In the genomic region with DNA sequence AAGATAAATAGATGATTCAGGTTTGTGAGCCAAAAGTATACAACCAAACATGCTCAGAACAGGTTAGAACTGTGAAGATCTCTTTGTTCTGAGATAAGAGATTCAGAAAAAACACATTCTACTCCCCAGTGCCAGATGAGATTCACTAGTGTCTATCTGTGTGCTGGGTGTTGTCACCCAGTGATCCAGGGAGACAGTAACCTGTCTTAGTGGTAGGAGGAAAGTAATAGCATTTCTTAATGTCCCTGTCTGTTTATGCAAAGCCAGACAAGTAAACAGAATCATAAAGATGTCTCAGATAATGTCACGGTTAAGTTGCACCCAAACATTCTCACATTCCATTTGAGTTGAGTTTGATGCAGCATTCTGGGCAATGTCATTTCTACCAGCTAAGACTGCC, we compare ENCODE assay signal across 1 cellular context.
TF ChIP-seq lines count a peak whose summit lies in the region.

No MANE protein-coding gene starts in this region.

TF ChIP-seq in K562, 482 proteins besides CTCF, POLR2A, EP300 and RAD21:
- TF ChIP-seq ZSCAN32 (CRISPR knock-in tag; IDR thresholded peaks at IDR 0.05): no peak
- TF ChIP-seq PCBP1 (IDR thresholded peaks at IDR 0.05; ENCODE audit: low read depth, low read length, poor library complexity, severe bottlenecking): no peak
- TF ChIP-seq SMARCA5 (IDR thresholded peaks at IDR 0.05): no peak
- TF ChIP-seq MEIS2 (IDR thresholded peaks at IDR 0.05; ENCODE audit: partially characterized antibody): no peak
- no peak for TF ChIP-seq SMARCE1 (IDR thresholded peaks at IDR 0.05)
- no peak for TF ChIP-seq ILK (tag; IDR thresholded peaks at IDR 0.05; ENCODE audit: borderline replicate concordance, low read depth)
- no peak for TF ChIP-seq ZNF239 (CRISPR knock-in tag; IDR thresholded peaks at IDR 0.05)
- TF ChIP-seq JUNB (CRISPR knock-in tag; conservative IDR thresholded peaks at IDR 0.05): no peak
- TF ChIP-seq NR2C1 (IDR thresholded peaks at IDR 0.05): no peak
- no peak for TF ChIP-seq NR2C1 (tag; IDR thresholded peaks at IDR 0.05)
- no peak for TF ChIP-seq NFIC (IDR thresholded peaks at IDR 0.05)
- no peak for TF ChIP-seq MLLT1 (IDR thresholded peaks at IDR 0.05)
- TF ChIP-seq NONO (IDR thresholded peaks at IDR 0.05; ENCODE audit: low read depth in 2 of 2, low read length in 1 of 2): no peak
- TF ChIP-seq, protein P1, sequence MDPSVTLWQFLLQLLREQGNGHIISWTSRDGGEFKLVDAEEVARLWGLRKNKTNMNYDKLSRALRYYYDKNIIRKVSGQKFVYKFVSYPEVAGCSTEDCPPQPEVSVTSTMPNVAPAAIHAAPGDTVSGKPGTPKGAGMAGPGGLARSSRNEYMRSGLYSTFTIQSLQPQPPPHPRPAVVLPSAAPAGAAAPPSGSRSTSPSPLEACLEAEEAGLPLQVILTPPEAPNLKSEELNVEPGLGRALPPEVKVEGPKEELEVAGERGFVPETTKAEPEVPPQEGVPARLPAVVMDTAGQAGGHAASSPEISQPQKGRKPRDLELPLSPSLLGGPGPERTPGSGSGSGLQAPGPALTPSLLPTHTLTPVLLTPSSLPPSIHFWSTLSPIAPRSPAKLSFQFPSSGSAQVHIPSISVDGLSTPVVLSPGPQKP (CRISPR knock-in tag; IDR thresholded peaks at IDR 0.05): no peak
- TF ChIP-seq NR0B1 (IDR thresholded peaks at IDR 0.05; ENCODE audit: partially characterized antibody): no peak
